Comparison of ENCODE assay signal across 8 cellular contexts in genomic region chr1:156572663-156573018, GRCh38. TPM values are rescaled to one million over a fixed set of nuclear protein-coding genes. Genes with fewer than 3 reads are reported as not detected.
DNase-seq lines count a peak whose midpoint lies in the region; ATAC-seq and TF ChIP-seq lines count a peak whose summit lies in the region.

No MANE protein-coding gene starts in this region.

- H3K36me3 ChIP-seq in thoracic aorta: no peaks in the 10 kb centered on the region

- CTCF ChIA-PET in activated CD8-positive, alpha-beta T cell treated with anti-CD3 and anti-CD28 coated beads for 36 hours (lab: Charles Lee): interaction anchor here (0.7 to 2.6 kb wide), 7 partner anchors 9 to 127 kb away, joined by 3 to 9 read pairs (median 3); no protein-coding TSS in a partner anchor
- CTCF ChIA-PET in GM10248 (lab: Yijun Ruan, JAX): interaction anchor here (1.3 kb wide), 1 partner anchor 36 kb away, joined by 4 read pairs; no protein-coding TSS in a partner anchor

- ATAC-seq in activated T-cell treated with anti-CD3 and anti-CD28 coated beads, Interleukin-2, amount 50 U/mL, for 4 hours: no peak
- ATAC-seq in activated CD8-positive, alpha-beta T cell treated with anti-CD3 and anti-CD28 coated beads for 36 hours: no peak
- ATAC-seq in thoracic aorta (ENCODE audit: insufficient number of reproducible peaks, low FRiP score, low read depth) (no peak), HG02798 (IDR thresholded peaks at IDR 0.05; ENCODE audit: poor library complexity, unreplicated experiment) (no peak)

- H3K27ac ChIP-seq in thoracic aorta: no peak overlapping the region

- TF ChIP-seq CTCF in activated CD8-positive, alpha-beta T cell treated with anti-CD3 and anti-CD28 coated beads for 36 hours (IDR thresholded peaks at IDR 0.05): no peak
- TF ChIP-seq CTCF in thoracic aorta (IDR thresholded peaks at IDR 0.05) (no peak), GM10248 (IDR thresholded peaks at IDR 0.05; ENCODE audit: control extremely low read depth, extremely low read depth, low read depth, missing control alignments) (no peak)

- H3K4me3 Mint-ChIP-seq in activated T-cell treated with anti-CD3 and anti-CD28 coated beads, Interleukin-2, amount 50 U/mL, for 4 hours: peak overlapping the region; percentile 79
- peak overlapping the region; percentile 95 for H3K4me3 Mint-ChIP-seq in activated CD8-positive, alpha-beta T cell treated with anti-CD3 and anti-CD28 coated beads for 36 hours

- H3K27ac Mint-ChIP-seq in activated CD8-positive, alpha-beta T cell treated with anti-CD3 and anti-CD28 coated beads for 36 hours: peak overlapping the region; percentile 81

- no peaks in the 10 kb centered on the region for H3K36me3 Mint-ChIP-seq in activated T-cell treated with anti-CD3 and anti-CD28 coated beads, Interleukin-2, amount 50 U/mL, for 4 hours (ENCODE audit: insufficient read depth)
- H3K36me3 Mint-ChIP-seq in activated CD8-positive, alpha-beta T cell treated with anti-CD3 and anti-CD28 coated beads for 36 hours (ENCODE audit: low read depth): peaks cover 2% of the 10 kb centered on the region

- intact Hi-C loops in activated CD8-positive, alpha-beta T cell treated with anti-CD3 and anti-CD28 coated beads for 36 hours (cut with micrococcal nuclease): no loop called here

- no peak for DNase-seq in activated T-cell treated with anti-CD3 and anti-CD28 coated beads, Interleukin-2, amount 50 U/mL, for 4 hours
- no peak for DNase-seq in activated T-cell treated with anti-CD3 and anti-CD28 coated beads, Interleukin-2, amount 50 U/mL, for 1 hour
- DNase-seq in activated CD8-positive, alpha-beta T cell treated with anti-CD3 and anti-CD28 coated beads for 36 hours: no peak
- DNase-seq in thoracic aorta (ENCODE audit: low spot score) (no peak), GM10248 (ENCODE audit: extremely low spot score) (no peak), NCI-H1930 (lab: John Stamatoyannopoulos, UW) (no peak)

- H3K27me3 ChIP-seq in thoracic aorta (replicated peaks; ENCODE audit: insufficient read depth): no peaks in the 10 kb centered on the region

- peaks cover 36% of the 10 kb centered on the region for H3K27me3 Mint-ChIP-seq in activated T-cell treated with anti-CD3 and anti-CD28 coated beads, Interleukin-2, amount 50 U/mL, for 4 hours (ENCODE audit: low read depth)
- H3K27me3 Mint-ChIP-seq in activated CD8-positive, alpha-beta T cell treated with anti-CD3 and anti-CD28 coated beads for 36 hours: peaks cover 22% of the 10 kb centered on the region

- H3K4me3 ChIP-seq in iPS-18c (ENCODE audit: insufficient read depth, low read depth, low read length): peak overlapping the region; percentile 82; the same call in 1 of the 2 replicates
- peak overlapping the region; percentile 65 for H3K4me3 ChIP-seq in thoracic aorta

- POLR2A ChIA-PET in activated CD8-positive, alpha-beta T cell treated with anti-CD3 and anti-CD28 coated beads for 36 hours (lab: Charles Lee): interaction anchor here (1.0 to 3.8 kb wide), 3 partner anchors 9 to 20 kb away, joined by 3 to 18 read pairs (median 3); no protein-coding TSS in a partner anchor
- POLR2A ChIA-PET in GM10248 (lab: Yijun Ruan, JAX): no interaction called here

- H3K4me1 ChIP-seq in thoracic aorta (ENCODE audit: control insufficient read depth in 1 of 2, low read depth in 2 of 2): peaks cover 0 to 17% of the 10 kb centered on the region in 2 donors

- peaks cover 16% of the 10 kb centered on the region for H3K4me1 Mint-ChIP-seq in activated T-cell treated with anti-CD3 and anti-CD28 coated beads, Interleukin-2, amount 50 U/mL, for 4 hours (ENCODE audit: low read depth)
- H3K4me1 Mint-ChIP-seq in activated CD8-positive, alpha-beta T cell treated with anti-CD3 and anti-CD28 coated beads for 36 hours (ENCODE audit: low read depth): peaks cover 16% of the 10 kb centered on the region

- H3K9me3 ChIP-seq in iPS-18c (ENCODE audit: control insufficient read depth, insufficient read depth, low read length) (peaks cover 2% of the 10 kb centered on the region), thoracic aorta (no peaks in the 10 kb centered on the region)

- no peaks in the 10 kb centered on the region for H3K9me3 Mint-ChIP-seq in activated T-cell treated with anti-CD3 and anti-CD28 coated beads, Interleukin-2, amount 50 U/mL, for 4 hours
- H3K9me3 Mint-ChIP-seq in activated CD8-positive, alpha-beta T cell treated with anti-CD3 and anti-CD28 coated beads for 36 hours: no peaks in the 10 kb centered on the region

RNA-seq across cellular contexts. Expression of gene IQGAP3, which starts 0.3 kb away (rescaled TPM):
- total RNA-seq in activated T-cell treated with anti-CD3 and anti-CD28 coated beads, Interleukin-2, amount 50 U/mL, for 4 hours: under 1 TPM; 0.18 to 0.38 (median 0.37) TPM
- 10 to 100 TPM; 14.4 to 14.9 TPM for total RNA-seq in activated CD8-positive, alpha-beta T cell treated with anti-CD3 and anti-CD28 coated beads for 36 hours
- 1 to 10 TPM; 2.2 to 3.5 TPM for total RNA-seq in thoracic aorta

RNA-seq across cellular contexts. Expression of gene TTC24, which starts 6.9 kb away (rescaled TPM):
- total RNA-seq in activated T-cell treated with anti-CD3 and anti-CD28 coated beads, Interleukin-2, amount 50 U/mL, for 4 hours: 10 to 100 TPM in 1 of 3 donors, 1 to 10 TPM in 2; 2.9 to 10.9 (median 5.4) TPM
- 10 to 100 TPM; 19.8 to 20.2 TPM for total RNA-seq in activated CD8-positive, alpha-beta T cell treated with anti-CD3 and anti-CD28 coated beads for 36 hours
- not detected for total RNA-seq in thoracic aorta

RNA-seq across cellular contexts. Expression of gene NAXE, which starts 18.9 kb away (rescaled TPM):
- total RNA-seq in activated T-cell treated with anti-CD3 and anti-CD28 coated beads, Interleukin-2, amount 50 U/mL, for 4 hours: 100 to 1,000 TPM in 1 of 3 donors, 10 to 100 TPM in 2; 80.3 to 102 (median 83.7) TPM
- 10 to 100 TPM; 65.4 to 68.6 TPM for total RNA-seq in activated CD8-positive, alpha-beta T cell treated with anti-CD3 and anti-CD28 coated beads for 36 hours
- 10 to 100 TPM; 38.3 to 66.5 TPM for total RNA-seq in thoracic aorta

RNA-seq across cellular contexts. Expression of gene GPATCH4, which starts 28.6 kb away (rescaled TPM):
- 100 to 1,000 TPM; 171 to 190 (median 174) TPM for total RNA-seq in activated T-cell treated with anti-CD3 and anti-CD28 coated beads, Interleukin-2, amount 50 U/mL, for 4 hours
- total RNA-seq in activated CD8-positive, alpha-beta T cell treated with anti-CD3 and anti-CD28 coated beads for 36 hours: 10 to 100 TPM; 50.7 to 51.0 TPM
- 10 to 100 TPM in 1 of 2 donors, 1 to 10 TPM in 1; 8.1 to 69.3 TPM for total RNA-seq in thoracic aorta

RNA-seq across cellular contexts. Expression of gene HAPLN2, which starts 46.6 kb away (rescaled TPM):
- not detected for total RNA-seq in activated T-cell treated with anti-CD3 and anti-CD28 coated beads, Interleukin-2, amount 50 U/mL, for 4 hours
- total RNA-seq in activated CD8-positive, alpha-beta T cell treated with anti-CD3 and anti-CD28 coated beads for 36 hours: not detected
- total RNA-seq in thoracic aorta: 1 to 10 TPM in 1 of 2 donors, not detected in 1; 1.2 TPM
